ENCODE assay signal across 21 cellular contexts in the genomic region with DNA sequence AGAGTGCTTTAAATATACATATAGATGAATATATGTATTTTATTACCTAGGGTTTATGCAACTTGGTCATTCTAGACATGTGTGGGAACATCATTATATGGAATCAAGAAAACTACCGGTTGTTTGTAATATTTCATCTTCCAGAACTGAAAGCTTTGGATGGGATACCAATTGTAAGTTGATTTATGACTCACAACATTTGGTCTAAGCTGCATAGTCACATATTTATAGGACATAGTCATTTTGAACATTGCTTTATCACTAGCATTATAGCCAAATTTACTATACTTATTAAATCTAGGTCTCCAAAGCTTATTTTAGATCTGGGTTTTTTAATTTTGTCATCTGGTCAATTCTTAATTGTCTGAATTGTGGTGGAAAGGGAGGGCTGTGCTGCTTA.
DNase-seq lines count a peak whose midpoint lies in the region; ATAC-seq, FAIRE-seq and TF ChIP-seq lines count a peak whose summit lies in the region.
"Had no signal": no experiment of that assay in that cellular context is flagged by ENCODE, and none has a peak within 500 bp of the region (broad histone marks: within the 10 kb centered on the region; RNA-seq: fewer than 3 reads in every experiment).

No MANE protein-coding gene starts in this region.

- no peak overlapping the region for H3K27ac ChIP-seq in astrocyte (ENCODE audit: low read depth, low read length)
- H3K27ac ChIP-seq: Peyer's patch had no signal

- ATAC-seq in HG03097 (IDR thresholded peaks at IDR 0.05; ENCODE audit: low FRiP score, unreplicated experiment) (no peak), T-helper 17 cell (no peak)

- no peak overlapping the region for H3K4me3 ChIP-seq in astrocyte (ENCODE audit: insufficient read depth, low read depth, low read length)
- H3K4me3 ChIP-seq: MG63, Peyer's patch had no signal

- H3K36me3 Mint-ChIP-seq in astrocyte (ENCODE audit: low read depth, unreplicated experiment) (no peaks in the 10 kb centered on the region), T-helper 17 cell (ENCODE audit: low read depth) (no peaks in the 10 kb centered on the region)
- H3K36me3 Mint-ChIP-seq: CD14-positive monocyte had no signal

- H3K9ac ChIP-seq in astrocyte (ENCODE audit: low read length): no peak overlapping the region
- H3K9ac ChIP-seq: SK-N-SH had no signal

- no peak overlapping the region for H2AFZ ChIP-seq in astrocyte (ENCODE audit: low read depth, low read length)

- H3K27ac Mint-ChIP-seq in astrocyte (ENCODE audit: unreplicated experiment) (no peak overlapping the region), T-helper 17 cell (no peak overlapping the region)
- H3K27ac Mint-ChIP-seq: CD14-positive monocyte; CD8-positive, alpha-beta memory T cell had no signal

- H3K9me3 ChIP-seq in astrocyte (ENCODE audit: insufficient read depth, low read depth, low read length) (no peaks in the 10 kb centered on the region), T-helper 17 cell (ENCODE audit: control insufficient read depth, low read length, poor library complexity, severe bottlenecking) (no peaks in the 10 kb centered on the region)
- H3K9me3 ChIP-seq: BE2C, MG63, Peyer's patch, SK-N-SH had no signal

- DNase-seq in HS-5 (ENCODE audit: low read depth) (peak; percentile 4), astrocyte (ENCODE audit: low read depth) (peak; percentile 1), fibroblast of peridontal ligament (ENCODE audit: extremely low read depth) (peak; percentile 36), hepatic stellate cell (ENCODE audit: low spot score) (no peak), NCI-H1048 (lab: John Stamatoyannopoulos, UW) (no peak), T-helper 17 cell (no peak)
- DNase-seq: BE2C; CD8-positive, alpha-beta memory T cell; DMS79 treated with DMSO at 0.1 percent for 48 hours; H7; KBM-7; MG63; NCI-H1694; NCI-H2029 treated with DMSO at 0.1 percent for 48 hours; NCI-H526 treated with DMSO at 0.1 percent for 48 hours; Peyer's patch; SK-N-SH; SW 1271 had no signal

- H3K9me3 Mint-ChIP-seq in astrocyte (ENCODE audit: unreplicated experiment): no peaks in the 10 kb centered on the region

- no peaks in the 10 kb centered on the region for H3K4me1 Mint-ChIP-seq in astrocyte (ENCODE audit: low read depth, unreplicated experiment)
- no peaks in the 10 kb centered on the region for H3K4me1 Mint-ChIP-seq in T-helper 17 cell
- H3K4me1 Mint-ChIP-seq: CD14-positive monocyte; CD8-positive, alpha-beta memory T cell had no signal

- H3K27me3 Mint-ChIP-seq in astrocyte (ENCODE audit: low read depth, unreplicated experiment) (no peaks in the 10 kb centered on the region), T-helper 17 cell (no peaks in the 10 kb centered on the region)

- H3K4me2 ChIP-seq in astrocyte (ENCODE audit: low read length): no peak overlapping the region
- H3K4me2 ChIP-seq: SK-N-SH had no signal

- no peaks in the 10 kb centered on the region for H3K79me2 ChIP-seq in astrocyte (ENCODE audit: insufficient read depth, low read length)

- peaks cover 2% of the 10 kb centered on the region for H3K27me3 ChIP-seq in astrocyte (ENCODE audit: insufficient read depth, low read length)
- H3K27me3 ChIP-seq: BE2C, MG63, Peyer's patch had no signal

- no peaks in the 10 kb centered on the region for H3K36me3 ChIP-seq in astrocyte (ENCODE audit: insufficient read depth, low read length)
- H3K36me3 ChIP-seq: BE2C, MG63, Peyer's patch had no signal

- H4K20me1 ChIP-seq in astrocyte (ENCODE audit: insufficient read depth, low read length): no peaks in the 10 kb centered on the region

- FAIRE-seq in astrocyte (lab: Jason Lieb, UNC): no peak
- FAIRE-seq: GM18507 had no signal

- TF ChIP-seq CTCF in astrocyte (IDR thresholded peaks at IDR 0.05; ENCODE audit: insufficient read depth, low read depth, low read length): no peak

- H3K4me3 Mint-ChIP-seq in astrocyte (ENCODE audit: unreplicated experiment) (no peak overlapping the region), T-helper 17 cell (no peak overlapping the region)
- H3K4me3 Mint-ChIP-seq: CD14-positive monocyte; CD8-positive, alpha-beta memory T cell had no signal

- H3K4me1 ChIP-seq in astrocyte (ENCODE audit: insufficient read depth, low read length): no peaks in the 10 kb centered on the region
- H3K4me1 ChIP-seq: BE2C, Peyer's patch had no signal

Comparison
In these comparisons a context has a peak if more than half of its experiments do, and no peak if none do; other contexts are left out.
1. DNase-seq: peak in HS-5 (single experiment), astrocyte (single experiment) and fibroblast of peridontal ligament (single experiment); none in hepatic stellate cell (single experiment), NCI-H1048 (single experiment) and T-helper 17 cell (0 of 3).